Comparison of ENCODE assay signal across 13 cellular contexts in the genomic region with DNA sequence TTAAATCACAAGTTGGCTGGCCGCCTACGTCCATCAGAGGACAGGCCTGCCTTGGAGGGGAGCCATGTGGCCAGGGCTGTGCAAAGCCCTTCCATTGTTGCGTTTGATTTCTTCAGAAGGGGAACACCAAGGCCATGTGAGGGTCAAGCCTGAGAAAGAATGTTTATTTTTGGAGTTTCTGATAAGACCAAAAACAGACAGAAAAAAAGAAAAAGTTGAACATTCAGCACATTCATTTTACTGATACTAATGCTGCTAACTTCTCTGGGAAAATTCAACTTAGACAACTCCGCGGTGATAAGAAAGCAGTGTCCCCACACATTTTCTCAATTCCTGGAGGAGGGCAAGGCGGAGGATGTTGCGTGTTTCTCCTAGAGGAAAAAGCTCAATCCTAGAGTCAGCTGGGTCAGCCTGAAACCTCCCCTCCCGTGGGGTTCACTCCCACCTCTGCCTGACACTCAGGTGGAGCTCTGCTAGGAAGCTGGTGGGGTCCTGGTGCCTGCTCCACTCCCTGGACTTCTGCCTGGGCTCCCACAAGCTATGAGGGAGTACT.
DNase-seq lines count a peak whose midpoint lies in the region; ATAC-seq and TF ChIP-seq lines count a peak whose summit lies in the region.
"Had no signal": no experiment of that assay in that cellular context is flagged by ENCODE, and none has a peak within 500 bp of the region (broad histone marks: within the 10 kb centered on the region; RNA-seq: fewer than 3 reads in every experiment).

No MANE protein-coding gene starts in this region.

- DNase-seq in NCI-H226 (peak; percentile 71), chondrocyte (ENCODE audit: low spot score) (no peak), left lung (peak in 1 of 2 donors; percentile 51), progenitor cell of endocrine pancreas (ENCODE audit: low spot score, unreplicated experiment) (no peak), WTC11 (ENCODE audit: low spot score) (no peak), DMS153 treated with DMSO at 0.1 percent for 48 hours (lab: John Stamatoyannopoulos, UW; ENCODE audit: unreplicated experiment) (no peak), NCI-H1417 (lab: John Stamatoyannopoulos, UW) (no peak)
- DNase-seq in activated effector memory CD4-positive, alpha-beta T cell treated with Interleukin-2 at 50 U/mL for 16 hours = no peak

- H3K9me3 Mint-ChIP-seq in chondrocyte (ENCODE audit: low read depth) (no peaks in the 10 kb centered on the region), progenitor cell of endocrine pancreas (ENCODE audit: low read depth) (peaks cover 8% of the 10 kb centered on the region), WTC11 (peaks cover 13% of the 10 kb centered on the region)

- no peak for TF ChIP-seq CTCF in chondrocyte (IDR thresholded peaks at IDR 0.05)
- TF ChIP-seq CTCF in left lung (IDR thresholded peaks at IDR 0.05) = no peak
- TF ChIP-seq CTCF in progenitor cell of endocrine pancreas (IDR thresholded peaks at IDR 0.05; ENCODE audit: unreplicated experiment) = no peak
- TF ChIP-seq CTCF in WTC11 (IDR thresholded peaks at IDR 0.05) = no peak

- H3K27me3 Mint-ChIP-seq in chondrocyte (ENCODE audit: low read depth) (no peaks in the 10 kb centered on the region), progenitor cell of endocrine pancreas (no peaks in the 10 kb centered on the region), WTC11 (ENCODE audit: low read depth) (no peaks in the 10 kb centered on the region)
- H3K27me3 Mint-ChIP-seq: activated CD4-positive, alpha-beta memory T cell treated with anti-CD3 and anti-CD28 coated beads for 36 hours; activated T-helper 17 cell treated with anti-CD3 and anti-CD28 coated beads, Interleukin-2, amount 50 U/mL, for 72 hours; IgD-negative memory B cell had no signal

- H3K4me3 Mint-ChIP-seq in chondrocyte (ENCODE audit: unreplicated experiment) (no peak overlapping the region), progenitor cell of endocrine pancreas (ENCODE audit: low read depth) (no peak overlapping the region), WTC11 (no peak overlapping the region)
- H3K4me3 Mint-ChIP-seq: activated CD4-positive, alpha-beta memory T cell treated with anti-CD3 and anti-CD28 coated beads for 36 hours; activated T-helper 17 cell treated with anti-CD3 and anti-CD28 coated beads, Interleukin-2, amount 50 U/mL, for 72 hours; IgD-negative memory B cell had no signal

- H3K27ac ChIP-seq in left lung = peak overlapping the region; percentile 23 to 62
- H3K27ac ChIP-seq: breast epithelium had no signal

- ATAC-seq in left lung = peak; percentile 25
- no peak for ATAC-seq in WTC11

- H3K4me3 ChIP-seq in left lung = no peak overlapping the region
- H3K4me3 ChIP-seq: breast epithelium had no signal

- intact Hi-C loops in left lung (cut with DNase I) = loop anchor here in 1 of 2 donors (5.0 kb wide), 1 partner anchor 332 kb away; no protein-coding TSS in a partner anchor

- H3K36me3 ChIP-seq in left lung = no peaks in the 10 kb centered on the region
- H3K36me3 ChIP-seq: BE2C, breast epithelium had no signal

- peaks cover 10% of the 10 kb centered on the region in 2 donors for H3K4me1 ChIP-seq in left lung
- H3K4me1 ChIP-seq: BE2C, breast epithelium had no signal

- peaks cover 0 to 4% of the 10 kb centered on the region in 2 donors for H3K9me3 ChIP-seq in left lung
- H3K9me3 ChIP-seq: BE2C, breast epithelium had no signal

- POLR2A ChIA-PET in WTC11 (lab: Charles Lee) = interaction anchor here (1.4 kb wide), 1 partner anchor 329 kb away, joined by 5 read pairs; no protein-coding TSS in a partner anchor

- no peaks in the 10 kb centered on the region for H3K36me3 Mint-ChIP-seq in chondrocyte (ENCODE audit: low read depth)
- H3K36me3 Mint-ChIP-seq in progenitor cell of endocrine pancreas (ENCODE audit: insufficient read depth) = peaks cover 1% of the 10 kb centered on the region
- no peaks in the 10 kb centered on the region for H3K36me3 Mint-ChIP-seq in WTC11
- H3K36me3 Mint-ChIP-seq: activated CD4-positive, alpha-beta memory T cell treated with anti-CD3 and anti-CD28 coated beads for 36 hours had no signal

- H3K27ac Mint-ChIP-seq in chondrocyte (ENCODE audit: unreplicated experiment) (peak overlapping the region; percentile 23), progenitor cell of endocrine pancreas (peak overlapping the region; percentile 53), WTC11 (no peak overlapping the region)
- H3K27ac Mint-ChIP-seq: activated CD4-positive, alpha-beta memory T cell treated with anti-CD3 and anti-CD28 coated beads for 36 hours; activated T-helper 17 cell treated with anti-CD3 and anti-CD28 coated beads, Interleukin-2, amount 50 U/mL, for 72 hours; IgD-negative memory B cell had no signal

- H3K27me3 ChIP-seq in left lung = no peaks in the 10 kb centered on the region
- H3K27me3 ChIP-seq: breast epithelium had no signal

- peaks cover 5% of the 10 kb centered on the region for H3K4me1 Mint-ChIP-seq in chondrocyte (ENCODE audit: low read depth)
- H3K4me1 Mint-ChIP-seq in progenitor cell of endocrine pancreas (ENCODE audit: low read depth) = peaks cover 3% of the 10 kb centered on the region
- H3K4me1 Mint-ChIP-seq in WTC11 = peaks cover 5% of the 10 kb centered on the region; the same call in 1 of the 2 replicates
- H3K4me1 Mint-ChIP-seq: activated T-helper 17 cell treated with anti-CD3 and anti-CD28 coated beads, Interleukin-2, amount 50 U/mL, for 72 hours; IgD-negative memory B cell had no signal

- CTCF ChIA-PET in WTC11 (lab: Charles Lee) = interaction anchor here (0.5 to 4.3 kb wide), 48 partner anchors 8 to 515 kb away, joined by 3 to 73 read pairs (median 4); a partner anchor contains a TSS

TF ChIP-seq in WTC11, 78 proteins besides CTCF, POLR2A, EP300 and RAD21:
- TF ChIP-seq RORB (CRISPR knock-in tag; IDR thresholded peaks at IDR 0.05) = no peak
- TF ChIP-seq, protein P1, sequence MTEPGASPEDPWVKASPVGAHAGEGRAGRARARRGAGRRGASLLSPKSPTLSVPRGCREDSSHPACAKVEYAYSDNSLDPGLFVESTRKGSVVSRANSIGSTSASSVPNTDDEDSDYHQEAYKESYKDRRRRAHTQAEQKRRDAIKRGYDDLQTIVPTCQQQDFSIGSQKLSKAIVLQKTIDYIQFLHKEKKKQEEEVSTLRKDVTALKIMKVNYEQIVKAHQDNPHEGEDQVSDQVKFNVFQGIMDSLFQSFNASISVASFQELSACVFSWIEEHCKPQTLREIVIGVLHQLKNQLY (CRISPR knock-in tag; IDR thresholded peaks at IDR 0.05) = no peak
- TF ChIP-seq, protein P2, sequence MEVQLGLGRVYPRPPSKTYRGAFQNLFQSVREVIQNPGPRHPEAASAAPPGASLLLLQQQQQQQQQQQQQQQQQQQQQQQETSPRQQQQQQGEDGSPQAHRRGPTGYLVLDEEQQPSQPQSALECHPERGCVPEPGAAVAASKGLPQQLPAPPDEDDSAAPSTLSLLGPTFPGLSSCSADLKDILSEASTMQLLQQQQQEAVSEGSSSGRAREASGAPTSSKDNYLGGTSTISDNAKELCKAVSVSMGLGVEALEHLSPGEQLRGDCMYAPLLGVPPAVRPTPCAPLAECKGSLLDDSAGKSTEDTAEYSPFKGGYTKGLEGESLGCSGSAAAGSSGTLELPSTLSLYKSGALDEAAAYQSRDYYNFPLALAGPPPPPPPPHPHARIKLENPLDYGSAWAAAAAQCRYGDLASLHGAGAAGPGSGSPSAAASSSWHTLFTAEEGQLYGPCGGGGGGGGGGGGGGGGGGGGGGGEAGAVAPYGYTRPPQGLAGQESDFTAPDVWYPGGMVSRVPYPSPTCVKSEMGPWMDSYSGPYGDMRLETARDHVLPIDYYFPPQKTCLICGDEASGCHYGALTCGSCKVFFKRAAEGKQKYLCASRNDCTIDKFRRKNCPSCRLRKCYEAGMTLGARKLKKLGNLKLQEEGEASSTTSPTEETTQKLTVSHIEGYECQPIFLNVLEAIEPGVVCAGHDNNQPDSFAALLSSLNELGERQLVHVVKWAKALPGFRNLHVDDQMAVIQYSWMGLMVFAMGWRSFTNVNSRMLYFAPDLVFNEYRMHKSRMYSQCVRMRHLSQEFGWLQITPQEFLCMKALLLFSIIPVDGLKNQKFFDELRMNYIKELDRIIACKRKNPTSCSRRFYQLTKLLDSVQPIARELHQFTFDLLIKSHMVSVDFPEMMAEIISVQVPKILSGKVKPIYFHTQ (CRISPR knock-in tag; IDR thresholded peaks at IDR 0.05) = no peak
